In the genomic region with DNA sequence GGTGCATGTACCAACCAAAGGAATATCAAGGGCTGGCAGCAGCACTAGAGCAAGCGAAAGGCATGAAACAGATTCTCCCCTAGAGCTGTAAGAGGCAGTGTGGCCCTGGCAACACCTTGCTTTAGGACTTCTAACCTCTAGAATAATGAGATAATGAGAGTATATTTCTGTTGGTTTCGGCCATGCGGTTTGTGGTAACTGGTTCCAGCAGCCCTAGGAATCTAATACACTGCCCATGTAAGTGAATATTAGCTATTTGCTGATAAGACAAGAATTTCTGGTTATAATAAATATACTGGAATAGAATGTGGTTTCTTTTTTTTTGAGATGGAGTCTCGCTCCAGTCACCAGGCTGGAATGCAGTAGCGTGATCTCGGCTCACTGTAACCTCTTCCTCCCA, we compare ENCODE assay signal across 14 cellular contexts.
DNase-seq lines count a peak whose midpoint lies in the region; FAIRE-seq and TF ChIP-seq lines count a peak whose summit lies in the region.
"Had no signal": no experiment of that assay in that cellular context is flagged by ENCODE, and none has a peak within 500 bp of the region (broad histone marks: within the 10 kb centered on the region; RNA-seq: fewer than 3 reads in every experiment).

No MANE protein-coding gene starts in this region.

- no peak overlapping the region for H2BK12ac ChIP-seq in H9 (ENCODE audit: insufficient read length, low read depth, low read length)

- FAIRE-seq in RCC 7860 (lab: Jason Lieb, UNC), result peak; percentile 75

- H3K9me3 ChIP-seq in H9 (ENCODE audit: control insufficient read depth, low read depth, low read length), result no peaks in the 10 kb centered on the region
- H3K9me3 ChIP-seq: BE2C had no signal

- H4K5ac ChIP-seq in H9 (ENCODE audit: insufficient read length, low read depth, low read length), result no peak overlapping the region

- H3K9me3 Mint-ChIP-seq in dendritic cell treated with granulocyte-macrophage colony-stimulating factor and Interleukin-4, amounts not matched to agents 40 ng/mL and 50 ng/mL, for 4 days, result no peaks in the 10 kb centered on the region
- no peaks in the 10 kb centered on the region for H3K9me3 Mint-ChIP-seq in osteocyte (ENCODE audit: unreplicated experiment)
- no peaks in the 10 kb centered on the region for H3K9me3 Mint-ChIP-seq in H9
- no peaks in the 10 kb centered on the region for H3K9me3 Mint-ChIP-seq in activated CD4-positive, alpha-beta memory T cell treated with anti-CD3 and anti-CD28 coated beads for 36 hours
- H3K9me3 Mint-ChIP-seq: activated naive CD4-positive, alpha-beta T cell treated with anti-CD3 and anti-CD28 coated beads for 36 hours had no signal

- H3K23ac ChIP-seq in H9 (ENCODE audit: insufficient read length, low read depth, low read length), result no peak overlapping the region

- H2BK5ac ChIP-seq in H9 (ENCODE audit: insufficient read length, low read length), result no peak overlapping the region

- H3K27me3 Mint-ChIP-seq in dendritic cell treated with granulocyte-macrophage colony-stimulating factor and Interleukin-4, amounts not matched to agents 40 ng/mL and 50 ng/mL, for 4 days, result no peaks in the 10 kb centered on the region
- H3K27me3 Mint-ChIP-seq in osteocyte (ENCODE audit: unreplicated experiment) (no peaks in the 10 kb centered on the region), H9 (ENCODE audit: low read depth) (no peaks in the 10 kb centered on the region)
- H3K27me3 Mint-ChIP-seq in activated CD4-positive, alpha-beta memory T cell treated with anti-CD3 and anti-CD28 coated beads for 36 hours, result no peaks in the 10 kb centered on the region

- H3K27ac Mint-ChIP-seq in dendritic cell treated with granulocyte-macrophage colony-stimulating factor and Interleukin-4, amounts not matched to agents 40 ng/mL and 50 ng/mL, for 4 days, result peak overlapping the region; percentile 34
- peak overlapping the region; percentile 2 for H3K27ac Mint-ChIP-seq in osteocyte (ENCODE audit: unreplicated experiment)
- peak overlapping the region in 1 of 3 experiments; percentile 31; a peak in 3 of 7 replicates for H3K27ac Mint-ChIP-seq in H9
- no peak overlapping the region for H3K27ac Mint-ChIP-seq in activated CD4-positive, alpha-beta memory T cell treated with anti-CD3 and anti-CD28 coated beads for 36 hours
- H3K27ac Mint-ChIP-seq: activated naive CD4-positive, alpha-beta T cell treated with anti-CD3 and anti-CD28 coated beads for 36 hours had no signal

- no peak overlapping the region for H3K9ac ChIP-seq in H9 (ENCODE audit: extremely low read depth, insufficient read length, low read length)

- no peak overlapping the region for H2BK20ac ChIP-seq in H9 (ENCODE audit: low read depth, low read length, poor library complexity, severe bottlenecking)

- no peaks in the 10 kb centered on the region for H3K79me1 ChIP-seq in H9 (ENCODE audit: insufficient read depth, low read depth, low read length, poor library complexity, severe bottlenecking)

- no peak overlapping the region for H4K8ac ChIP-seq in H9 (replicated peaks; ENCODE audit: insufficient read length, low read depth, low read length)

- CTCF ChIA-PET in activated CD4-positive, alpha-beta memory T cell treated with anti-CD3 and anti-CD28 coated beads for 36 hours (lab: Charles Lee), result no interaction called here

- H3K27ac ChIP-seq in H9 (ENCODE audit: insufficient read length, low read depth, low read length), result no peak overlapping the region

- no peaks in the 10 kb centered on the region for H4K20me1 ChIP-seq in H9 (ENCODE audit: control insufficient read depth, insufficient read depth, insufficient read length)

- no peak overlapping the region for H2BK120ac ChIP-seq in H9 (ENCODE audit: low read depth, low read length, poor library complexity, severe bottlenecking)

- no peak for TF ChIP-seq CTCF in osteocyte (IDR thresholded peaks at IDR 0.05)
- TF ChIP-seq CTCF in H9 (conservative IDR thresholded peaks at IDR 0.05), result no peak

- no peak overlapping the region for H3T11ph ChIP-seq in H9 (ENCODE audit: low read length)

- no peak overlapping the region for H2BK15ac ChIP-seq in H9 (ENCODE audit: low read depth, low read length)

- H2AK5ac ChIP-seq in H9 (ENCODE audit: insufficient read length, low read length), result no peak overlapping the region

- POLR2A ChIA-PET in activated CD4-positive, alpha-beta memory T cell treated with anti-CD3 and anti-CD28 coated beads for 36 hours (lab: Charles Lee), result no interaction called here

- H3K4me1 ChIP-seq in H9 (ENCODE audit: insufficient read depth, low read length), result peaks cover 2% of the 10 kb centered on the region; the same call in 1 of the 2 replicates

- no peaks in the 10 kb centered on the region for H3K23me2 ChIP-seq in H9 (ENCODE audit: insufficient read length, low read depth, low read length, poor library complexity, severe bottlenecking)

- no CpG with 5 or more reads among the region's 6 CpGs for WGBS in H9 (ENCODE audit: extremely low coverage, insufficient read length, low lambda C conversion rate)

- no peak overlapping the region for H3K18ac ChIP-seq in H9 (ENCODE audit: insufficient read length, low read depth, low read length)

- H3K14ac ChIP-seq in H9 (ENCODE audit: insufficient read depth, low read length), result no peak overlapping the region

- H3K79me2 ChIP-seq in H9 (ENCODE audit: insufficient read depth, low read length), result no peaks in the 10 kb centered on the region

- H3K56ac ChIP-seq in H9 (ENCODE audit: insufficient read length, low read depth, low read length), result no peak overlapping the region

- no peaks in the 10 kb centered on the region for H3K36me3 Mint-ChIP-seq in dendritic cell treated with granulocyte-macrophage colony-stimulating factor and Interleukin-4, amounts not matched to agents 40 ng/mL and 50 ng/mL, for 4 days (ENCODE audit: low read depth)
- H3K36me3 Mint-ChIP-seq in osteocyte (ENCODE audit: unreplicated experiment), result peaks cover 15% of the 10 kb centered on the region
- H3K36me3 Mint-ChIP-seq in H9 (ENCODE audit: insufficient read depth in 1 of 3, low read depth in 3 of 3), result peaks cover 6 to 28% (median 15%) of the 10 kb centered on the region in 3 experiments
- peaks cover 1% of the 10 kb centered on the region for H3K36me3 Mint-ChIP-seq in activated CD4-positive, alpha-beta memory T cell treated with anti-CD3 and anti-CD28 coated beads for 36 hours

- H2AFZ ChIP-seq in H9 (ENCODE audit: low read length), result no peak overlapping the region

- H3K27me3 ChIP-seq in H9 (ENCODE audit: insufficient read depth, low read length), result no peaks in the 10 kb centered on the region
- H3K27me3 ChIP-seq: BE2C had no signal

- H3K4ac ChIP-seq in H9 (ENCODE audit: low read depth, low read length), result no peak overlapping the region

- H3K4me1 Mint-ChIP-seq in dendritic cell treated with granulocyte-macrophage colony-stimulating factor and Interleukin-4, amounts not matched to agents 40 ng/mL and 50 ng/mL, for 4 days (ENCODE audit: low read depth), result peaks cover 30% of the 10 kb centered on the region
- H3K4me1 Mint-ChIP-seq in osteocyte (ENCODE audit: unreplicated experiment) (peaks cover 17% of the 10 kb centered on the region), H9 (peaks cover 28 to 30% of the 10 kb centered on the region in 2 experiments)
- H3K4me1 Mint-ChIP-seq in activated CD4-positive, alpha-beta memory T cell treated with anti-CD3 and anti-CD28 coated beads for 36 hours (ENCODE audit: low read depth), result peaks cover 8% of the 10 kb centered on the region

- DNase-seq in EH (ENCODE audit: low read depth), result peak; percentile 19
- DNase-seq in RCC 7860 (ENCODE audit: low spot score), result peak; percentile 89
- no peak for DNase-seq in osteocyte (ENCODE audit: extremely low spot score, unreplicated experiment)
- DNase-seq in H9, result no peak
- DNase-seq in medulla oblongata (ENCODE audit: extremely low spot score), result no peak
- no peak for DNase-seq in activated CD4-positive, alpha-beta memory T cell treated with anti-CD3 and anti-CD28 coated beads for 36 hours
- DNase-seq in NCI-H2081 treated with DMSO at 0.1 percent for 48 hours (lab: John Stamatoyannopoulos, UW), result no peak
- DNase-seq: BE2C, cortex of kidney, NCI-H1930, NCI-H526, nucleus accumbens had no signal

- no peak overlapping the region for H4K91ac ChIP-seq in H9 (ENCODE audit: insufficient read length, low read depth, low read length)

- H3K4me2 ChIP-seq in H9 (ENCODE audit: insufficient read depth, insufficient read length, low read length), result no peak overlapping the region

- no peak overlapping the region for H3K4me3 Mint-ChIP-seq in dendritic cell treated with granulocyte-macrophage colony-stimulating factor and Interleukin-4, amounts not matched to agents 40 ng/mL and 50 ng/mL, for 4 days
- no peak overlapping the region for H3K4me3 Mint-ChIP-seq in osteocyte (ENCODE audit: unreplicated experiment)
- H3K4me3 Mint-ChIP-seq in H9, result no peak overlapping the region
- no peak overlapping the region for H3K4me3 Mint-ChIP-seq in activated CD4-positive, alpha-beta memory T cell treated with anti-CD3 and anti-CD28 coated beads for 36 hours
- H3K4me3 Mint-ChIP-seq: activated naive CD4-positive, alpha-beta T cell treated with anti-CD3 and anti-CD28 coated beads for 36 hours had no signal

- intact Hi-C loops in dendritic cell treated with granulocyte-macrophage colony-stimulating factor and Interleukin-4, amounts not matched to agents 40 ng/mL and 50 ng/mL, for 4 days (cut with micrococcal nuclease), result no loop called here
- intact Hi-C loops in activated CD4-positive, alpha-beta memory T cell treated with anti-CD3 and anti-CD28 coated beads for 36 hours (cut with micrococcal nuclease), result no loop called here

Comparison
In these comparisons a context has a peak if more than half of its experiments do, and no peak if none do; other contexts are left out.
1. DNase-seq: peak in EH (single experiment) and RCC 7860 (single experiment); none in osteocyte (single experiment), H9 (single experiment), medulla oblongata (single experiment), activated CD4-positive, alpha-beta memory T cell treated with anti-CD3 and anti-CD28 coated beads for 36 hours (single experiment) and NCI-H2081 treated with DMSO at 0.1 percent for 48 hours (single experiment).